ENCODE assay signal across 8 cellular contexts in the genomic region with DNA sequence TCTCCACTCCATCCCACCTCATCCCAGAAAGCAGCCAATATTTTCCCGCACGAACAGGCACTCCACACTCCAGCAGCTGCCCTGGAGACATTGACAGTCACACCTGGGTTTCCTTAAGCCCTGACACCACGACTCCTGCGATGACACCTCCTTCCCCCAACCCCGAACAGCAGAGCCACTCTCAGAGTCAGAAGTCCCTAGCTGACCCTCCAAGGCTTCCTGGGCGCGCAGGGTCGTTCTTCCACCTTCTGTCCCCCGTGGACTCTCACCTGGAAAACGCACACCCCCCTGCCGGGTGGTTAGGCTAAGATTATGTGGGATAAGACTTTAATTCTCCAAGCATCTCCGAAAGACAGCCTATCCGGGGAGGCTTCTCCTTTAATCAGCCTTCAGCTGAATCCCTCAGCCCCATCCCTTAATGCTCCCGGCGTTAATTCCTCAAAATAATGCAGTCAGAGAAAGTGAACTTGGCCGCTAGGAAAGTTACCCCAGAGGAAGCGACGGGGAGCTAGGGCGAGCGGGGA. TPM values are rescaled to one million over a fixed set of nuclear protein-coding genes. Genes with fewer than 3 reads are reported as not detected.
DNase-seq lines count a peak whose midpoint lies in the region; ATAC-seq and TF ChIP-seq lines count a peak whose summit lies in the region.

No MANE protein-coding gene starts in this region.

- H3K27ac ChIP-seq in RWPE1 (peak overlapping the region; percentile 62), dorsolateral prefrontal cortex (peak overlapping the region; percentile 4 to 98 (median 92)), aorta (ENCODE audit: low read depth in 1 of 2, low read length in 2 of 2) (peak overlapping the region; percentile 23 to 67)

- in situ Hi-C loops in ACHN (cut with HindIII; ENCODE audit: low pct_ligation_motif_present, low pct_unique_long_range_greater_than_20kb, low sequenced_read_pairs), result no loop called here

- H3K4me1 ChIP-seq in mucosa of stomach (ENCODE audit: control insufficient read depth, insufficient read depth, low read length) (peaks cover 63% of the 10 kb centered on the region), aorta (ENCODE audit: control insufficient read depth in 1 of 2, insufficient read depth in 2 of 2, low read length in 2 of 2) (peaks cover 4 to 11% of the 10 kb centered on the region in 2 donors)

- H3K36me3 ChIP-seq in mucosa of stomach (ENCODE audit: control insufficient read depth, insufficient read depth, low read length), result no peaks in the 10 kb centered on the region
- no peaks in the 10 kb centered on the region for H3K36me3 ChIP-seq in aorta (ENCODE audit: control insufficient read depth in 1 of 2, insufficient read depth in 2 of 2, low read length in 1 of 2)

- peak overlapping the region; percentile 46 to 88 (median 76) for H3K4me3 ChIP-seq in dorsolateral prefrontal cortex
- peak overlapping the region; percentile 51 for H3K4me3 ChIP-seq in mucosa of stomach (ENCODE audit: low read length)
- H3K4me3 ChIP-seq in aorta (ENCODE audit: low read length in 2 of 2), result peak overlapping the region; percentile 99 to 100

- H3K27me3 ChIP-seq in dorsolateral prefrontal cortex (no peaks in the 10 kb centered on the region), mucosa of stomach (ENCODE audit: control insufficient read depth, insufficient read depth, low read length) (no peaks in the 10 kb centered on the region), aorta (ENCODE audit: control insufficient read depth in 1 of 2, insufficient read depth in 2 of 2, low read length in 1 of 2) (no peaks in the 10 kb centered on the region)

- no peaks in the 10 kb centered on the region for H3K9me3 ChIP-seq in mucosa of stomach (ENCODE audit: control insufficient read depth, low read length)
- H3K9me3 ChIP-seq in aorta (ENCODE audit: control insufficient read depth, low read length), result no peaks in the 10 kb centered on the region

- WGBS in aorta, 2 donors, result 6 to 7% methylated on average over 20 of the region's 20 CpGs

- peak overlapping the region; percentile 74 for H3K9ac ChIP-seq in mucosa of stomach (ENCODE audit: low read length)

- TF ChIP-seq CTCF in RWPE1 (conservative IDR thresholded peaks at IDR 0.05; ENCODE audit: low read depth) (no peak), dorsolateral prefrontal cortex (IDR thresholded peaks at IDR 0.05 in 54 of 56, conservative IDR thresholded peaks at IDR 0.05 in 2 of 56; ENCODE audit: low read depth in 1 of 56, partially characterized antibody in 56 of 56) (no peak)

- no peak for ATAC-seq in aorta (ENCODE audit: low FRiP score)
- ATAC-seq in HG03039 (IDR thresholded peaks at IDR 0.05; ENCODE audit: unreplicated experiment), result no peak

- POLR2A ChIA-PET in RWPE1 (lab: Yijun Ruan, JAX; ENCODE audit: low non-redundant PET), result no interaction called here

- intact Hi-C loops in dorsolateral prefrontal cortex (cut with DNase I), result loop anchor here (2.0 to 5.0 kb wide), 2 partner anchors 16 to 36 kb away; a partner anchor contains a TSS
- intact Hi-C loops in aorta (cut with DNase I), result loop anchor here (5.0 kb wide), 2 partner anchors 36 to 44 kb away; a partner anchor contains a TSS

- CTCF ChIA-PET in RWPE1 (lab: Yijun Ruan, JAX), result interaction anchor here (0.7 to 1.1 kb wide), 2 partner anchors 37 to 528 kb away, joined by 3 to 6 read pairs; a partner anchor contains a TSS

- DNase-seq in ACHN (peak; percentile 25), GM19238 (ENCODE audit: insufficient read length, low spot score) (peak; percentile 9), RWPE1 (ENCODE audit: low spot score) (peak; percentile 8), dorsolateral prefrontal cortex (peak in 1 of 10 donors; percentile 19), aorta (no peak), NCI-H2081 treated with DMSO at 0.1 percent for 48 hours (lab: John Stamatoyannopoulos, UW) (no peak)

RNA-seq across cellular contexts. Expression of a gene that starts 1.1 kb away (rescaled TPM):
- 10 to 100 TPM; 39.9 to 93.6 (median 55.5) TPM for total RNA-seq in dorsolateral prefrontal cortex
- total RNA-seq in aorta, result 10 to 100 TPM; 19.1 to 31.6 TPM
- 10 to 100 TPM in 1 of 2 donors, 1 to 10 TPM in 1; 7.3 to 11.8 TPM for polyA plus RNA-seq in aorta

RNA-seq across cellular contexts. Expression of a gene that starts 7.2 kb away (rescaled TPM):
- total RNA-seq in dorsolateral prefrontal cortex (1 to 10 TPM in 2 of 120 experiments, under 1 TPM in 56, not detected in 62; 0.11 to 1.2 (median 0.28) TPM), aorta (under 1 TPM in 1 of 2 donors, not detected in 1; 0.12 TPM)
- polyA plus RNA-seq in aorta, result not detected

RNA-seq across cellular contexts. Expression of a gene that starts 37.2 kb away (rescaled TPM):
- total RNA-seq in dorsolateral prefrontal cortex, result 10 to 100 TPM; 49.9 to 96.9 (median 80.2) TPM
- total RNA-seq in aorta, result 10 to 100 TPM; 72.1 to 77.0 TPM
- polyA plus RNA-seq in aorta, result 100 to 1,000 TPM; 157 to 162 TPM

Comparison
In these comparisons a context has a peak if more than half of its experiments do, and no peak if none do; other contexts are left out.
1. DNase-seq: peak in ACHN (single experiment), GM19238 (single experiment) and RWPE1 (single experiment); none in aorta (0 of 2) and NCI-H2081 treated with DMSO at 0.1 percent for 48 hours (single experiment).
2. Peak in every context shown above with its lines, with median percentiles within 50 percentile points of each other: H3K27ac ChIP-seq and H3K4me3 ChIP-seq.